Comparison of ENCODE assay signal across 12 cellular contexts in the genomic region with DNA sequence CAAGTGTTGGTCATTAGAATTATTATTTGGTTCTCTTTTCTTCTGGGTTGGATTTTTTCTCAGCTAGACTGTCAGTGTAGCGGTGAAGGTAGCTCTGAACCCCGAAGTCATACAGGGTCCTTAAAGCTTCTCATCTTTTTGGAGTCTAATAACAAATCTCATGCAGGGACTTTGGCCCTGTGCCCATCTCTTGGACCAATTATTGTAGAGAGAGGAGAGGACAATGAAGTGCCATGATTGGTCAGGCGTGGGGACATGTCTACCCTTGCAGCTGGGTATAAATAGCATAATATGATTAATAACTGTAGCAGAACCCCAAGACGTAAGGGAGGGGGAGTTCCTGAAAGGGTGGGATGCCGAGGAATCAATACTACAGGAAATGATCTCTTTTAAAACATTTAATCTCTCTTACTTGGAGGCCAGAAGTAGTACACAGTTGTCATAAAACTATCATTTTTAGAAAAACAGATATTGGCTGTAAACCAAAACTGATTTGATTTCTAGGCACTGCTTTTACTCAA.
"Had no signal": no experiment of that assay in that cellular context is flagged by ENCODE, and none has a peak within 500 bp of the region (broad histone marks: within the 10 kb centered on the region; RNA-seq: fewer than 3 reads in every experiment).

No MANE protein-coding gene starts in this region.

- H3K36me3 ChIP-seq: esophagus muscularis mucosa, pancreas, stomach had no signal

- H3K27ac ChIP-seq: esophagus muscularis mucosa, pancreas, stomach, testis had no signal

- H3K4me3 ChIP-seq: esophagus muscularis mucosa, pancreas, stomach, testis had no signal

- H3K4me1 ChIP-seq: testis had no signal

- DNase-seq: activated CD4-positive, alpha-beta T cell treated with anti-CD3 and anti-CD28 coated beads, Interleukin-2, amount 10 ng/mL, durations not matched to agents 7 days and 5 days; activated CD8-positive, alpha-beta memory T cell treated with anti-CD3 and anti-CD28 coated beads for 24 hours; activated naive CD4-positive, alpha-beta T cell; cortex of kidney; effector CD4-positive, alpha-beta T cell; islet precursor cell; mammary epithelial cell; pancreas; stimulated activated CD4-positive, alpha-beta T cell treated with anti-CD3 and anti-CD28 coated beads, Interleukin-1b, Interleukin-23, amount 100 ng/mL, for 48 hours; stomach; testis had no signal

- H3K27me3 ChIP-seq: esophagus muscularis mucosa, pancreas, stomach, testis had no signal

- H3K9me3 ChIP-seq: esophagus muscularis mucosa, pancreas, stomach, testis had no signal
